Comparison of ENCODE assay signal across 8 cellular contexts in genomic region chr7:95501261-95501816, GRCh38. TPM values are rescaled to one million over a fixed set of nuclear protein-coding genes. Genes with fewer than 3 reads are reported as not detected.
DNase-seq lines count a peak whose midpoint lies in the region; ATAC-seq and TF ChIP-seq lines count a peak whose summit lies in the region.
"Had no signal": no experiment of that assay in that cellular context is flagged by ENCODE, and none has a peak within 500 bp of the region (broad histone marks: within the 10 kb centered on the region; RNA-seq: fewer than 3 reads in every experiment).

No MANE protein-coding gene starts in this region.

- 4% methylated on average over 4 of the region's 5 CpGs for WGBS in mesenchymal stem cell
- WGBS in aorta, 2 donors, result 75 to 78% methylated on average over 5 of the region's 5 CpGs

- H3K4me3 ChIP-seq in H7 (ENCODE audit: insufficient read depth, low read depth, low read length), result no peak overlapping the region
- H3K4me3 ChIP-seq in mesenchymal stem cell (ENCODE audit: insufficient read depth in 1 of 2, low read depth in 1 of 2, low read length in 2 of 2), result no peak overlapping the region
- no peak overlapping the region for H3K4me3 ChIP-seq in Peyer's patch
- no peak overlapping the region for H3K4me3 ChIP-seq in aorta (ENCODE audit: low read length in 2 of 2)

- H3K9me3 ChIP-seq in mesenchymal stem cell (ENCODE audit: control insufficient read depth, low read length) (no peaks in the 10 kb centered on the region), Peyer's patch (no peaks in the 10 kb centered on the region), aorta (ENCODE audit: control insufficient read depth, low read length) (no peaks in the 10 kb centered on the region)

- no peaks in the 10 kb centered on the region for H3K4me1 ChIP-seq in mesenchymal stem cell (ENCODE audit: control insufficient read depth, insufficient read depth, low read depth, low read length)
- no peaks in the 10 kb centered on the region for H3K4me1 ChIP-seq in Peyer's patch
- no peaks in the 10 kb centered on the region for H3K4me1 ChIP-seq in aorta (ENCODE audit: control insufficient read depth in 1 of 2, insufficient read depth in 2 of 2, low read length in 2 of 2)

- no peak overlapping the region for H2AFZ ChIP-seq in mesenchymal stem cell (ENCODE audit: low read depth, low read length)

- ATAC-seq in GM18868 (IDR thresholded peaks at IDR 0.05; ENCODE audit: unreplicated experiment), result peak; percentile 78
- ATAC-seq in aorta (ENCODE audit: low FRiP score), result no peak

- H2BK12ac ChIP-seq in mesenchymal stem cell (ENCODE audit: low read length in 2 of 2), result no peak overlapping the region

- H3K36me3 ChIP-seq in H7 (replicated peaks; ENCODE audit: control insufficient read depth, insufficient read depth, low read length) (no peaks in the 10 kb centered on the region), mesenchymal stem cell (ENCODE audit: control insufficient read depth in 1 of 2, insufficient read depth in 2 of 2, low read depth in 1 of 2, low read length in 2 of 2) (no peaks in the 10 kb centered on the region), Peyer's patch (no peaks in the 10 kb centered on the region), aorta (ENCODE audit: control insufficient read depth in 1 of 2, insufficient read depth in 2 of 2, low read length in 1 of 2) (no peaks in the 10 kb centered on the region)

- peak overlapping the region; percentile 5 for H3K4me2 ChIP-seq in mesenchymal stem cell (ENCODE audit: low read length, poor library complexity, severe bottlenecking)

- no peak overlapping the region for H3K14ac ChIP-seq in mesenchymal stem cell (ENCODE audit: low read length in 2 of 2)

- H3K27me3 ChIP-seq in H7 (ENCODE audit: control insufficient read depth, insufficient read depth, low read length) (no peaks in the 10 kb centered on the region), mesenchymal stem cell (ENCODE audit: control insufficient read depth in 1 of 2, insufficient read depth in 1 of 2, low read length in 2 of 2) (no peaks in the 10 kb centered on the region), Peyer's patch (no peaks in the 10 kb centered on the region), aorta (ENCODE audit: control insufficient read depth in 1 of 2, insufficient read depth in 2 of 2, low read length in 1 of 2) (no peaks in the 10 kb centered on the region)

- H3K79me1 ChIP-seq in mesenchymal stem cell (replicated peaks; ENCODE audit: low read length, poor library complexity, severe bottlenecking), result no peaks in the 10 kb centered on the region

- peak overlapping the region in 1 of 2 experiments; percentile 64 for H3K18ac ChIP-seq in mesenchymal stem cell (ENCODE audit: low read depth in 1 of 2, low read length in 2 of 2)

- no peak overlapping the region for H2BK5ac ChIP-seq in mesenchymal stem cell (ENCODE audit: low read depth, low read length, poor library complexity, severe bottlenecking)

- TF ChIP-seq POLR2A in Peyer's patch (IDR thresholded peaks at IDR 0.05), result no peak

- H4K8ac ChIP-seq in mesenchymal stem cell (ENCODE audit: low read length), result no peak overlapping the region

- peak; percentile 4 for DNase-seq in H7
- peak; percentile 73 for DNase-seq in M059J (ENCODE audit: low read depth)
- DNase-seq in mesenchymal stem cell, result peak; percentile 46
- no peak for DNase-seq in Peyer's patch
- no peak for DNase-seq in foreskin melanocyte
- no peak for DNase-seq in aorta

- H3K9ac ChIP-seq in mesenchymal stem cell (ENCODE audit: low read length), result no peak overlapping the region

- peak overlapping the region; percentile 40 for H3K27ac ChIP-seq in mesenchymal stem cell (ENCODE audit: low read length, poor library complexity, severe bottlenecking)
- H3K27ac ChIP-seq in Peyer's patch, result no peak overlapping the region
- H3K27ac ChIP-seq in aorta (ENCODE audit: low read depth in 1 of 2, low read length in 2 of 2), result no peak overlapping the region

- H3K4ac ChIP-seq in mesenchymal stem cell (ENCODE audit: low read depth in 1 of 2, low read length in 2 of 2), result no peak overlapping the region

- no peak overlapping the region for H2AK5ac ChIP-seq in mesenchymal stem cell (ENCODE audit: low read length, severe bottlenecking)

- intact Hi-C loops in aorta (cut with DNase I), result no loop called here

- TF ChIP-seq CTCF in Peyer's patch (IDR thresholded peaks at IDR 0.05), result no peak

- no peak overlapping the region for H2BK120ac ChIP-seq in mesenchymal stem cell (ENCODE audit: low read depth, low read length)

- no peak overlapping the region for H4K91ac ChIP-seq in mesenchymal stem cell (ENCODE audit: low read length)

- no peak overlapping the region for H3K23ac ChIP-seq in mesenchymal stem cell (ENCODE audit: low read length in 2 of 2)

- H2BK15ac ChIP-seq in mesenchymal stem cell (ENCODE audit: low read depth, poor library complexity, severe bottlenecking), result no peak overlapping the region

RNA-seq across cellular contexts. Expression of gene ASB4, which starts 15.6 kb away (rescaled TPM):
- not detected in 2 replicates for total RNA-seq in H7 (2014; rRNA removed; shearing (Covaris generic))
- total RNA-seq in M059J (2014; rRNA removed; shearing (Covaris generic)), result not detected in 2 replicates
- polyA plus RNA-seq in mesenchymal stem cell (2013, experiment 1 of 2), result 0.03 TPM
- polyA plus RNA-seq in mesenchymal stem cell (2013, experiment 2 of 2), result not detected
- total RNA-seq in Peyer's patch, result 1 to 10 TPM in 1 of 4 donors, not detected in 3; 1.3 TPM
- total RNA-seq in aorta, result not detected
- polyA plus RNA-seq in aorta, result not detected
- total RNA-seq: fibroblast of lung had no signal
- polyA plus RNA-seq: fibroblast of lung had no signal

Comparison
In these comparisons a context has a peak if more than half of its experiments do, and no peak if none do; other contexts are left out.
1. DNase-seq: peak in H7 (single experiment), M059J (single experiment) and mesenchymal stem cell (single experiment); none in Peyer's patch (0 of 3), foreskin melanocyte (single experiment) and aorta (0 of 2).